Comparison of ENCODE assay signal across 10 cellular contexts in genomic region chr15:83928392-83928734, GRCh38.
DNase-seq lines count a peak whose midpoint lies in the region; ATAC-seq lines count a peak whose summit lies in the region.
"Had no signal": no experiment of that assay in that cellular context is flagged by ENCODE, and none has a peak within 500 bp of the region (broad histone marks: within the 10 kb centered on the region; RNA-seq: fewer than 3 reads in every experiment).

No MANE protein-coding gene starts in this region.

- peak overlapping the region; percentile 88 for H3K27ac Mint-ChIP-seq in activated T-helper 1 cell treated with anti-CD3 and anti-CD28 coated beads, Interleukin-12 subunit alpha, Interleukin-12 subunit beta, Interleukin-2, Interleukin-4 antibody, amounts not matched to agents 30 ng/mL and 10 ng/mL and 1 ng/mL, durations not matched to agents 14 hours and 24 hours and 36 hours

- H3K36me3 Mint-ChIP-seq in activated T-helper 1 cell treated with anti-CD3 and anti-CD28 coated beads, Interleukin-12 subunit alpha, Interleukin-12 subunit beta, Interleukin-2, Interleukin-4 antibody, amounts not matched to agents 30 ng/mL and 10 ng/mL and 1 ng/mL, durations not matched to agents 14 hours and 24 hours and 36 hours (ENCODE audit: low read depth), result peaks cover 2% of the 10 kb centered on the region

- intact Hi-C loops in activated T-helper 1 cell treated with anti-CD3 and anti-CD28 coated beads, Interleukin-12 subunit alpha, Interleukin-12 subunit beta, Interleukin-2, Interleukin-4 antibody, amounts not matched to agents 30 ng/mL and 10 ng/mL and 1 ng/mL, durations not matched to agents 14 hours and 24 hours and 36 hours (cut with micrococcal nuclease), result loop anchor here (2.0 to 10.0 kb wide), 4 partner anchors 14 to 1866 kb away; partner anchors contain the start of genes HDGFL3 and KLHL25

- peak; percentile 59 to 77 for ATAC-seq in activated CD4-positive, CD25-positive, alpha-beta regulatory T cell treated with anti-CD3 and anti-CD28 coated beads, Interleukin-2, amount 50 U/mL, for 24 hours
- ATAC-seq in GM21360 (IDR thresholded peaks at IDR 0.05; ENCODE audit: unreplicated experiment) (peak; percentile 76), HG03060 (IDR thresholded peaks at IDR 0.05; ENCODE audit: low read depth, unreplicated experiment) (peak; percentile 53)

- peaks cover 20% of the 10 kb centered on the region for H3K4me1 Mint-ChIP-seq in activated T-helper 1 cell treated with anti-CD3 and anti-CD28 coated beads, Interleukin-12 subunit alpha, Interleukin-12 subunit beta, Interleukin-2, Interleukin-4 antibody, amounts not matched to agents 30 ng/mL and 10 ng/mL and 1 ng/mL, durations not matched to agents 14 hours and 24 hours and 36 hours (ENCODE audit: low read depth)

- peaks cover 1% of the 10 kb centered on the region for H3K27me3 Mint-ChIP-seq in activated T-helper 1 cell treated with anti-CD3 and anti-CD28 coated beads, Interleukin-12 subunit alpha, Interleukin-12 subunit beta, Interleukin-2, Interleukin-4 antibody, amounts not matched to agents 30 ng/mL and 10 ng/mL and 1 ng/mL, durations not matched to agents 14 hours and 24 hours and 36 hours (ENCODE audit: insufficient read depth)

- peaks cover 10% of the 10 kb centered on the region for H3K9me3 Mint-ChIP-seq in activated T-helper 1 cell treated with anti-CD3 and anti-CD28 coated beads, Interleukin-12 subunit alpha, Interleukin-12 subunit beta, Interleukin-2, Interleukin-4 antibody, amounts not matched to agents 30 ng/mL and 10 ng/mL and 1 ng/mL, durations not matched to agents 14 hours and 24 hours and 36 hours

- H3K4me3 Mint-ChIP-seq in activated T-helper 1 cell treated with anti-CD3 and anti-CD28 coated beads, Interleukin-12 subunit alpha, Interleukin-12 subunit beta, Interleukin-2, Interleukin-4 antibody, amounts not matched to agents 30 ng/mL and 10 ng/mL and 1 ng/mL, durations not matched to agents 14 hours and 24 hours and 36 hours, result peak overlapping the region; percentile 1

- no peak for DNase-seq in activated CD4-positive, CD25-positive, alpha-beta regulatory T cell treated with anti-CD3 and anti-CD28 coated beads, Interleukin-2, amount 50 U/mL, for 72 hours
- DNase-seq in activated T-helper 1 cell treated with anti-CD3 and anti-CD28 coated beads, Interleukin-12 subunit alpha, Interleukin-12 subunit beta, Interleukin-2, Interleukin-4 antibody, amounts not matched to agents 30 ng/mL and 10 ng/mL and 1 ng/mL, durations not matched to agents 14 hours and 24 hours and 36 hours (ENCODE audit: low spot score), result no peak
- no peak for DNase-seq in NCI-H2196 treated with DMSO at 0.1 percent for 48 hours (lab: John Stamatoyannopoulos, UW; ENCODE audit: unreplicated experiment)
- no peak for DNase-seq in HuH-7.5 (ENCODE audit: low spot score)
- no peak for DNase-seq in occipital lobe (lab: John Stamatoyannopoulos, UW)
- DNase-seq: foreskin fibroblast, left lung had no signal
